ENCODE assay signal across 8 cellular contexts in genomic region chr3:98733055-98733777, GRCh38. TPM values are rescaled to one million over a fixed set of nuclear protein-coding genes. Genes with fewer than 3 reads are reported as not detected.
A peak's percentile ranks its signal among the peaks of the same experiment; 100 is the strongest.
DNase-seq lines count a peak whose midpoint lies in the region; ATAC-seq and TF ChIP-seq lines count a peak whose summit lies in the region.

No MANE protein-coding gene starts in this region.

- no peak overlapping the region for H3K27ac Mint-ChIP-seq in T-helper 17 cell

- H3K4me3 Mint-ChIP-seq in T-helper 17 cell: peak overlapping the region; percentile 82

- peaks cover 37% of the 10 kb centered on the region for H3K27me3 ChIP-seq in transverse colon

- H3K36me3 Mint-ChIP-seq in T-helper 17 cell (ENCODE audit: low read depth): peaks cover 3% of the 10 kb centered on the region

- peak overlapping the region; percentile 60 for H3K4me3 ChIP-seq in GM12864 (ENCODE audit: low read depth, low read length)
- peak overlapping the region; percentile 61 to 76 (median 66) for H3K4me3 ChIP-seq in transverse colon

- H3K4me1 Mint-ChIP-seq in T-helper 17 cell: peaks cover 2% of the 10 kb centered on the region

- peak; percentile 26 for ATAC-seq in HG03025 (IDR thresholded peaks at IDR 0.05; ENCODE audit: low FRiP score, unreplicated experiment)
- ATAC-seq in T-helper 17 cell: peak; percentile 46

- no peak for TF ChIP-seq CTCF in GM12864 (IDR thresholded peaks at IDR 0.05; ENCODE audit: low read depth, low read length, missing control alignments)
- TF ChIP-seq CTCF in transverse colon (IDR thresholded peaks at IDR 0.05): no peak

- H3K36me3 ChIP-seq in transverse colon: no peaks in the 10 kb centered on the region

- TF ChIP-seq EP300 in transverse colon (IDR thresholded peaks at IDR 0.05; ENCODE audit: low read depth): no peak

- peak overlapping the region; percentile 34 to 77 (median 51) for H3K27ac ChIP-seq in transverse colon

- H3K4me1 ChIP-seq in transverse colon: peaks cover 0 to 23% (median 10%) of the 10 kb centered on the region in 4 donors

- no peaks in the 10 kb centered on the region for H3K9me3 ChIP-seq in T-helper 17 cell (ENCODE audit: control insufficient read depth, low read length, poor library complexity, severe bottlenecking)
- H3K9me3 ChIP-seq in transverse colon: no peaks in the 10 kb centered on the region

- DNase-seq in 8988T (peak; percentile 37), GM12864 (ENCODE audit: low read depth) (no peak), T-helper 17 cell (no peak), erythroblast (lab: John Stamatoyannopoulos, UW) (peak; percentile 41 to 50), midbrain (lab: John Stamatoyannopoulos, UW) (peak; percentile 46), transverse colon (peak; percentile 13), cerebellar nuclear complex (lab: John Stamatoyannopoulos, UW) (no peak)

- in situ Hi-C loops in transverse colon (cut with MboI; ENCODE audit: low pct_ligation_motif_present in 1 of 4, low pct_unique_long_range_greater_than_20kb in 1 of 4, low sequenced_read_pairs in 3 of 4): no loop called here

- no peak for TF ChIP-seq POLR2A in erythroblast (IDR thresholded peaks at IDR 0.05; ENCODE audit: low read length)
- no peak for TF ChIP-seq POLR2A in transverse colon (IDR thresholded peaks at IDR 0.05)

- WGBS in transverse colon (ENCODE audit: low coverage in 1 of 2), 2 donors: 0 to 1% methylated on average over 6 to 36 of the region's 43 CpGs

- H3K27me3 Mint-ChIP-seq in T-helper 17 cell: peaks cover 59% of the 10 kb centered on the region

- intact Hi-C loops in transverse colon (cut with DNase I; ENCODE audit: low total_unique reads): no loop called here

RNA-seq across cellular contexts. Expression of gene ST3GAL6, which starts 29.9 kb away (rescaled TPM):
- total RNA-seq in T-helper 17 cell (1 to 10 TPM in 1 of 2 donors, under 1 TPM in 1; 0.99 to 3.6 TPM), transverse colon (1 to 10 TPM; 2.2 to 9.7 (median 2.6) TPM)

Comparison
In these comparisons a context has a peak if more than half of its experiments do, and no peak if none do; other contexts are left out.
1. DNase-seq: peak in 8988T (single experiment), erythroblast (2 of 2), midbrain (single experiment) and transverse colon (single experiment); none in GM12864 (single experiment), T-helper 17 cell (0 of 3) and cerebellar nuclear complex (0 of 2).